In genomic region chr13:47991859-47992258, GRCh38 we compare ENCODE assay signal across 30 cellular contexts.
"Had no signal": no experiment of that assay in that cellular context is flagged by ENCODE, and none has a peak within 500 bp of the region (broad histone marks: within the 10 kb centered on the region; RNA-seq: fewer than 3 reads in every experiment).

No MANE protein-coding gene starts in this region.

- H3K79me2 ChIP-seq: parathyroid adenoma had no signal

- H2AFZ ChIP-seq: parathyroid adenoma had no signal

- H3K27me3 ChIP-seq: neutrophil, spleen, thyroid gland, tibial nerve, upper lobe of left lung, vagina had no signal

- DNase-seq: naive B cell; naive thymus-derived CD8-positive, alpha-beta T cell; nephron progenitor cell; nucleus accumbens; posterior cingulate gyrus; psoas muscle; right cardiac atrium; spleen; stimulated activated CD4-positive, alpha-beta T cell treated with anti-CD3 and anti-CD28 coated beads, Interleukin-12 subunit alpha, Interleukin-12 subunit beta, amount 100 ng/mL, for 4 hours; stimulated activated CD4-positive, alpha-beta T cell treated with anti-CD3 and anti-CD28 coated beads, Interleukin-1b, Interleukin-23, amount 100 ng/mL, for 48 hours; stimulated activated CD4-positive, alpha-beta T cell treated with anti-CD3 and anti-CD28 coated beads, Interleukin-4, amount 100 ng/mL, for 1 hour; stimulated activated CD4-positive, alpha-beta T cell treated with anti-CD3 and anti-CD28 coated beads, Interleukin-4, amount 100 ng/mL, for 4 hours; stimulated activated CD8-positive, alpha-beta memory T cell treated with anti-CD3 and anti-CD28 coated beads, Interleukin-4, amount 100 ng/mL, for 48 hours; stimulated activated naive CD4-positive, alpha-beta T cell; stimulated activated naive CD8-positive, alpha-beta T cell treated with anti-CD3 and anti-CD28 coated beads, Interleukin-15, amount 100 ng/mL, for 72 hours; stimulated activated naive CD8-positive, alpha-beta T cell treated with anti-CD3 and anti-CD28 coated beads, Interleukin-15, Interleukin-2, amounts not matched to agents 100 U/mL and 50 U/mL, for 24 hours; thyroid gland; trophoblast cell; upper lobe of left lung had no signal

- H3K27ac ChIP-seq: neutrophil, parathyroid adenoma, psoas muscle, skin epidermis, spleen, thoracic aorta, thyroid gland, tibial nerve, upper lobe of left lung, vagina had no signal

- H3K9ac ChIP-seq: parathyroid adenoma had no signal

- FAIRE-seq: urothelium cell line had no signal

- H3K9me3 ChIP-seq: neutrophil, psoas muscle, spleen, thoracic aorta, thyroid gland, tibial nerve, upper lobe of left lung, vagina had no signal

- H3K4me1 ChIP-seq: parathyroid adenoma, psoas muscle, spleen, thyroid gland, tibial nerve, upper lobe of left lung, vagina had no signal

- H3K4me3 ChIP-seq: psoas muscle, skin epidermis, smooth muscle cell, spleen, thoracic aorta, thyroid gland, tibial nerve, upper lobe of left lung, vagina had no signal

- H3K4me2 ChIP-seq: smooth muscle cell had no signal

- ATAC-seq: naive thymus-derived CD8-positive, alpha-beta T cell; natural killer cell treated with Interleukin-12 subunit alpha and Interleukin-12 subunit beta and Interleukin-15 and Interleukin-18, amount 100 ng/mL, for 72 hours; psoas muscle; sciatic nerve; stimulated activated memory B cell treated with anti-CD40 and anti-IgM and Interleukin-4, amounts not matched to agents 10 μg/mL and 1 μg/mL and 100 μg/mL, for 72 hours; stimulated activated naive CD8-positive, alpha-beta T cell treated with anti-CD3 and anti-CD28 coated beads, Interleukin-15, amount 100 ng/mL, for 72 hours; stimulated activated naive CD8-positive, alpha-beta T cell treated with anti-CD3 and anti-CD28 coated beads, Interleukin-15, Interleukin-2, amounts not matched to agents 100 U/mL and 50 U/mL, for 24 hours had no signal
